10 cellular contexts compared by ENCODE assay signal in the genomic region with DNA sequence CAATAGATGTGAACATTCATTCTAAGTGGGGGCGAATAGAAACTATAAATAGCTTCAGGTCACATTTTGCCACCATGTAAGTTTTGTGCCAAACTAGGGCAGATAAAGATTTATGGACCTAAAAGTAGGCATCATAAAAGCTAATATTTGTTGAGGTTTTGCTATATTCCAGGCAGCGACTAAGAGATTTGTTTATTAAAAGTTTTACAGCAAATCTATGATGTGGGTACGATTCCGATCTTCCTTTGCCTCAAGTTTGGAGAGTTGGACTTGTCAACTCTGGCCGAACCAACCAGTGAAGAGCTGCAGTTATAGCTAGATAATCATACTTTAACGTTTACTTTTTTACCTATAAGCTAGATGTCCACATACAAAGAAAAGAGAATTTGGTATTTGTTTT. TPM values are rescaled to one million over a fixed set of nuclear protein-coding genes. Genes with fewer than 3 reads are reported as not detected.
DNase-seq lines count a peak whose midpoint lies in the region; ATAC-seq, FAIRE-seq and TF ChIP-seq lines count a peak whose summit lies in the region.
"Had no signal": no experiment of that assay in that cellular context is flagged by ENCODE, and none has a peak within 500 bp of the region (broad histone marks: within the 10 kb centered on the region; RNA-seq: fewer than 3 reads in every experiment).

No MANE protein-coding gene starts in this region.

- ATAC-seq in CD4-positive, alpha-beta T cell (ENCODE audit: poor library complexity) = no peak
- ATAC-seq in GM21515 (IDR thresholded peaks at IDR 0.05; ENCODE audit: unreplicated experiment) (no peak), HG03571 (IDR thresholded peaks at IDR 0.05; ENCODE audit: unreplicated experiment) (no peak), HG03135 (IDR thresholded peaks at IDR 0.05; ENCODE audit: unreplicated experiment) (no peak)

- H3K18ac ChIP-seq in H1 (ENCODE audit: extremely low read depth, low read length) = no peak overlapping the region
- no peak overlapping the region for H3K18ac ChIP-seq in neuronal stem cell (ENCODE audit: low read length)

- no peak overlapping the region for H2BK5ac ChIP-seq in H1 (ENCODE audit: low read depth, low read length)
- no peak overlapping the region for H2BK5ac ChIP-seq in neuronal stem cell (ENCODE audit: low read length)

- H3K4me3 Mint-ChIP-seq in CD4-positive, alpha-beta T cell = peak overlapping the region; percentile 95

- no peak for TF ChIP-seq RAD21 in H1 (IDR thresholded peaks at IDR 0.05 in 1 of 2, conservative IDR thresholded peaks at IDR 0.05 in 1 of 2; ENCODE audit: low read depth in 2 of 2, low read length in 2 of 2)

- no peaks in the 10 kb centered on the region for H3K9me3 Mint-ChIP-seq in CD4-positive, alpha-beta T cell

- H3K4me1 Mint-ChIP-seq in CD4-positive, alpha-beta T cell (ENCODE audit: low read depth) = peaks cover 55% of the 10 kb centered on the region

- peaks cover 20 to 59% of the 10 kb centered on the region in 2 experiments for H3K79me2 ChIP-seq in H1 (ENCODE audit: control insufficient read depth in 1 of 2, insufficient read depth in 2 of 2, low read length in 2 of 2)

- no peak overlapping the region for H2BK120ac ChIP-seq in H1 (replicated peaks; ENCODE audit: low read depth, low read length)
- H2BK120ac ChIP-seq in neuronal stem cell (ENCODE audit: low read depth, low read length) = no peak overlapping the region

- DNase-seq in CD4-positive, alpha-beta T cell = no peak
- DNase-seq in NT2/D1 (ENCODE audit: low read depth, low spot score) = no peak
- DNase-seq in H1 (ENCODE audit: low read depth in 1 of 2, low spot score in 2 of 2) = no peak
- no peak for DNase-seq in neuronal stem cell (ENCODE audit: low spot score)
- no peak for DNase-seq in hippocampal formation (lab: John Stamatoyannopoulos, UW)
- DNase-seq: nucleus accumbens had no signal

- H3K9ac ChIP-seq in NT2/D1 (ENCODE audit: insufficient read length, low read depth) (peak overlapping the region; percentile 99), H1 (replicated peaks in 1 of 4; ENCODE audit: extremely low read depth in 1 of 4, low read depth in 3 of 4, low read length in 3 of 4) (peak overlapping the region in 2 of 4 experiments; percentile 99 to 100; a peak in 3 of 7 replicates), neuronal stem cell (ENCODE audit: low read depth, low read length, poor library complexity) (no peak overlapping the region)

- H3K27ac ChIP-seq in CD4-positive, alpha-beta T cell (ENCODE audit: low read depth, low read length) = no peak overlapping the region
- H3K27ac ChIP-seq in H1 (ENCODE audit: low read depth, low read length) (peak overlapping the region; percentile 99), neuronal stem cell (replicated peaks; ENCODE audit: low read length) (no peak overlapping the region)

- no peak overlapping the region for H2BK15ac ChIP-seq in H1 (ENCODE audit: low read length)
- no peak overlapping the region for H2BK15ac ChIP-seq in neuronal stem cell (ENCODE audit: low read length)

- H2AFZ ChIP-seq in H1 (ENCODE audit: low read length) (no peak overlapping the region), neuronal stem cell (ENCODE audit: low read length) (no peak overlapping the region)

- 85% methylated on average over 6 of the region's 6 CpGs; no CpG with 5 or more reads in 1 of the 2 experiments for WGBS in H1 (ENCODE audit: extremely low coverage in 1 of 2, insufficient coverage in 1 of 2, insufficient read length in 1 of 2, insufficient replicate concordance in 2 of 2, low coverage in 1 of 2, low lambda C conversion rate in 2 of 2, missing lambda C conversion rate in 1 of 2), 2 experiments
- WGBS in neuronal stem cell (ENCODE audit: extremely low coverage in 2 of 2, insufficient read length in 2 of 2, insufficient replicate concordance in 1 of 2), 2 donors = no CpG with 5 or more reads among the region's 6 CpGs

- CTCF ChIA-PET in CD4-positive, alpha-beta T cell (lab: Charles Lee) = interaction anchor here (0.7 to 3.3 kb wide), 2 partner anchors 26 to 28 kb away, joined by 3 to 55 read pairs; a partner anchor contains a TSS
- CTCF ChIA-PET in H1 (lab: Charles Lee; ENCODE audit: partially characterized antibody) = interaction anchor here (0.8 to 2.5 kb wide), 3 partner anchors 8 to 15 kb away, joined by 3 to 8 read pairs (median 6); no protein-coding TSS in a partner anchor

- peaks cover 61% of the 10 kb centered on the region for H3K36me3 Mint-ChIP-seq in CD4-positive, alpha-beta T cell (ENCODE audit: low read depth)

- POLR2A ChIA-PET in CD4-positive, alpha-beta T cell (lab: Charles Lee) = interaction anchor here (2.5 to 3.2 kb wide), 3 partner anchors 13 to 26 kb away, joined by 10 to 58 read pairs (median 42); a partner anchor contains a TSS
- POLR2A ChIA-PET in H1 (lab: Charles Lee; ENCODE audit: partially characterized antibody) = interaction anchor here (1.0 to 6.7 kb wide), 11 partner anchors 7 to 565 kb away, joined by 3 to 101 read pairs (median 6); a partner anchor contains a TSS

- peak overlapping the region; percentile 99 for H3K4me3 ChIP-seq in NT2/D1 (ENCODE audit: insufficient read length, low read depth)
- peak overlapping the region; percentile 11 to 97 (median 84); a peak in 7 of 8 replicates for H3K4me3 ChIP-seq in H1 (ENCODE audit: extremely low read depth in 1 of 4, insufficient read depth in 2 of 4, low read depth in 3 of 4, low read length in 4 of 4)
- peak overlapping the region in 1 of 2 donors; percentile 99 for H3K4me3 ChIP-seq in neuronal stem cell (ENCODE audit: low read length in 2 of 2)

- peaks cover 2 to 4% of the 10 kb centered on the region in 2 experiments for H4K20me1 ChIP-seq in H1 (replicated peaks in 1 of 2; ENCODE audit: control insufficient read depth in 1 of 2, insufficient read depth in 2 of 2, low read length in 2 of 2)

- H3K27me3 Mint-ChIP-seq in CD4-positive, alpha-beta T cell = no peaks in the 10 kb centered on the region

- H3K4me2 ChIP-seq in H1 (ENCODE audit: insufficient read depth in 1 of 2, low read depth in 2 of 2, low read length in 2 of 2) (peak overlapping the region; percentile 84 to 91), neuronal stem cell (ENCODE audit: insufficient read depth, low read length, poor library complexity, severe bottlenecking) (peak overlapping the region; percentile 56)

- H3K14ac ChIP-seq in H1 (ENCODE audit: insufficient read length) (no peak overlapping the region), neuronal stem cell (ENCODE audit: low read length) (no peak overlapping the region)

- no peaks in the 10 kb centered on the region for H3K4me1 ChIP-seq in NT2/D1 (ENCODE audit: insufficient read depth, insufficient read length)
- H3K4me1 ChIP-seq in H1 (replicated peaks in 1 of 4; ENCODE audit: control insufficient read depth in 3 of 4, insufficient read depth in 4 of 4, low read length in 3 of 4) = peaks cover 0 to 2% (median 0%) of the 10 kb centered on the region in 4 experiments; a peak in 5 of 7 replicates
- peaks cover 6 to 12% of the 10 kb centered on the region in 2 donors for H3K4me1 ChIP-seq in neuronal stem cell (ENCODE audit: control insufficient read depth in 2 of 2, insufficient read depth in 1 of 2, low read depth in 1 of 2, low read length in 2 of 2)

- no peak for TF ChIP-seq CTCF in CD4-positive, alpha-beta T cell (IDR thresholded peaks at IDR 0.05)
- no peak for TF ChIP-seq CTCF in H1 (IDR thresholded peaks at IDR 0.05; ENCODE audit: control extremely low read depth in 1 of 3, insufficient read depth in 1 of 3, low read depth in 1 of 3, low read length in 3 of 3)

- H2BK20ac ChIP-seq in H1 (ENCODE audit: low read length) = no peak overlapping the region

- H3K23ac ChIP-seq in H1 (ENCODE audit: insufficient read length) = no peak overlapping the region
- H3K23ac ChIP-seq in neuronal stem cell (ENCODE audit: low read depth, low read length, poor library complexity) = no peak overlapping the region

- no peak overlapping the region for H4K91ac ChIP-seq in H1 (replicated peaks; ENCODE audit: insufficient read length, low read length)
- no peak overlapping the region for H4K91ac ChIP-seq in neuronal stem cell (ENCODE audit: low read depth, low read length, poor library complexity)

- peak overlapping the region; percentile 28; the same call in 1 of the 2 replicates for H2AK5ac ChIP-seq in H1 (ENCODE audit: low read depth, low read length)
- no peak overlapping the region for H2AK5ac ChIP-seq in neuronal stem cell (ENCODE audit: low read depth, low read length)

- peak overlapping the region; percentile 33; the same call in 1 of the 2 replicates for H2BK12ac ChIP-seq in H1 (ENCODE audit: low read depth, low read length)
- no peak overlapping the region for H2BK12ac ChIP-seq in neuronal stem cell (ENCODE audit: low read length)

- H3K23me2 ChIP-seq in H1 (ENCODE audit: low read depth, low read length) = peaks cover 4% of the 10 kb centered on the region; the same call in 1 of the 2 replicates

- H3K56ac ChIP-seq in H1 (replicated peaks; ENCODE audit: insufficient read length, low read depth, low read length) = no peak overlapping the region

- H4K8ac ChIP-seq in H1 (ENCODE audit: extremely low read depth, insufficient read depth, low read length) (no peak overlapping the region), neuronal stem cell (ENCODE audit: low read depth, low read length) (no peak overlapping the region)

- peak overlapping the region; percentile 96 for H3K27ac Mint-ChIP-seq in CD4-positive, alpha-beta T cell

- H3K9me3 ChIP-seq in CD4-positive, alpha-beta T cell (ENCODE audit: control insufficient read depth, low read length) = no peaks in the 10 kb centered on the region
- H3K9me3 ChIP-seq in NT2/D1 (ENCODE audit: insufficient read depth, low read length) (no peaks in the 10 kb centered on the region), H1 (ENCODE audit: insufficient read depth in 2 of 2, low read depth in 1 of 2, low read length in 1 of 2) (no peaks in the 10 kb centered on the region), neuronal stem cell (replicated peaks in 1 of 2; ENCODE audit: control insufficient read depth in 2 of 2, insufficient read depth in 1 of 2, low read depth in 1 of 2, low read length in 2 of 2) (peaks cover 2 to 35% of the 10 kb centered on the region in 2 donors)

- H3K27me3 ChIP-seq in CD4-positive, alpha-beta T cell (ENCODE audit: control insufficient read depth, insufficient read depth, low read length) = no peaks in the 10 kb centered on the region
- H3K27me3 ChIP-seq in NT2/D1 (ENCODE audit: insufficient read depth, insufficient read length) (no peaks in the 10 kb centered on the region), H1 (replicated peaks in 1 of 4; ENCODE audit: control insufficient read depth in 3 of 4, extremely low read depth in 1 of 4, insufficient read depth in 3 of 4, low read length in 3 of 4) (no peaks in the 10 kb centered on the region), neuronal stem cell (ENCODE audit: control insufficient read depth in 3 of 3, insufficient read depth in 3 of 3, low read depth in 1 of 3, low read length in 3 of 3) (no peaks in the 10 kb centered on the region)

- H3K79me1 ChIP-seq in H1 (ENCODE audit: low read depth, low read length) (peaks cover 2% of the 10 kb centered on the region; the same call in 1 of the 2 replicates), neuronal stem cell (ENCODE audit: low read depth, low read length) (peaks cover 6% of the 10 kb centered on the region)

- H3K4ac ChIP-seq in H1 (replicated peaks; ENCODE audit: insufficient read length, low read depth, low read length) = no peak overlapping the region
- no peak overlapping the region for H3K4ac ChIP-seq in neuronal stem cell (ENCODE audit: low read length)

- no peak overlapping the region for H4K5ac ChIP-seq in H1 (ENCODE audit: insufficient read length, low read depth, low read length)

- no peak for TF ChIP-seq EP300 in H1 (IDR thresholded peaks at IDR 0.05; ENCODE audit: borderline replicate concordance in 1 of 2, low read depth in 2 of 2, low read length in 2 of 2)

- H3K36me3 ChIP-seq in NT2/D1 (ENCODE audit: insufficient read depth, insufficient read length, low read length) (peaks cover 40% of the 10 kb centered on the region), H1 (ENCODE audit: control insufficient read depth in 2 of 4, insufficient read depth in 4 of 4, low read length in 3 of 4) (peaks cover 0 to 18% (median 0%) of the 10 kb centered on the region in 4 experiments; a peak in 1 of 8 replicates), neuronal stem cell (replicated peaks in 1 of 2; ENCODE audit: control insufficient read depth in 2 of 2, insufficient read depth in 2 of 2, low read length in 2 of 2) (peaks cover 5 to 54% of the 10 kb centered on the region in 2 donors)

- FAIRE-seq in H1 (lab: Jason Lieb, UNC) = no peak
- FAIRE-seq: HTR-8/SVneo had no signal

- intact Hi-C loops in CD4-positive, alpha-beta T cell (cut with DNase I, micrococcal nuclease) = loop anchor here in 1 of 2 experiments (2.0 to 10.0 kb wide), 6 partner anchors 148 to 656 kb away; a partner anchor contains a TSS

- TF ChIP-seq POLR2A in H1 (IDR thresholded peaks at IDR 0.05; ENCODE audit: control extremely low read depth in 1 of 2, low read depth in 2 of 2, low read length in 2 of 2) = no peak; a peak in 1 of 3 replicates

RNA-seq across cellular contexts. Expression of a gene that starts 1.6 kb away (rescaled TPM):
- 100 to 1,000 TPM; 198 to 207 TPM for total RNA-seq in CD4-positive, alpha-beta T cell
- 111 and 113 TPM in 2 replicates for total RNA-seq in H1 (2021; fragmentation: NEBNext Ultra II Directional; extraction: Animal tissue kit (Norgen Biotek cat#: 25700))
- 228 and 309 TPM in 2 replicates for polyA plus RNA-seq in H1 (2011; rRNA removed)
- 95.1 TPM for polyA plus RNA-seq in H1 (2011; cell fraction: cytosol; rRNA removed)
- 151 TPM for polyA plus RNA-seq in H1 (2011; cell fraction: nucleus; rRNA removed)
- polyA plus RNA-seq in H1 (2012, experiment 1 of 2) = 66.1 to 116 TPM (median 90.5 TPM) in 4 replicates
- polyA plus RNA-seq in H1 (2012, experiment 2 of 2) = 51.3 TPM
- 92.2 TPM for polyA plus RNA-seq in H1 (2013, experiment 1 of 2)
- polyA plus RNA-seq in H1 (2013, experiment 2 of 2) = 91.9 TPM
- 222 and 325 TPM in 2 replicates for polyA minus RNA-seq in H1 (2011; rRNA and poly(A)+ RNA removed)
- polyA minus RNA-seq in H1 (2011; cell fraction: cytosol; rRNA and poly(A)+ RNA removed) = 217 TPM
- polyA minus RNA-seq in H1 (2011; cell fraction: nucleus; rRNA and poly(A)+ RNA removed) = 69.1 TPM
- polyA plus RNA-seq in neuronal stem cell (2013, experiment 1 of 2) = 103 TPM
- 108 TPM for polyA plus RNA-seq in neuronal stem cell (2013, experiment 2 of 2)

RNA-seq across cellular contexts. Expression of a gene that starts 26.0 kb away (rescaled TPM):
- 10 to 100 TPM; 19.5 to 20.7 TPM for total RNA-seq in CD4-positive, alpha-beta T cell
- 24.8 and 31.5 TPM in 2 replicates for total RNA-seq in H1 (2021; fragmentation: NEBNext Ultra II Directional; extraction: Animal tissue kit (Norgen Biotek cat#: 25700))
- 4.2 and 5.5 TPM in 2 replicates for polyA plus RNA-seq in H1 (2011; rRNA removed)
- 7.8 TPM for polyA plus RNA-seq in H1 (2011; cell fraction: cytosol; rRNA removed)
- 4.5 TPM for polyA plus RNA-seq in H1 (2011; cell fraction: nucleus; rRNA removed)
- polyA plus RNA-seq in H1 (2012, experiment 1 of 2) = 10.7 to 21.8 TPM (median 15.0 TPM) in 4 replicates
- 0.67 TPM for polyA plus RNA-seq in H1 (2012, experiment 2 of 2)
- polyA plus RNA-seq in H1 (2013, experiment 1 of 2) = 13.0 TPM
- polyA plus RNA-seq in H1 (2013, experiment 2 of 2) = 11.7 TPM
- 12.4 and 17.7 TPM in 2 replicates for polyA minus RNA-seq in H1 (2011; rRNA and poly(A)+ RNA removed)
- polyA minus RNA-seq in H1 (2011; cell fraction: cytosol; rRNA and poly(A)+ RNA removed) = 18.7 TPM
- polyA minus RNA-seq in H1 (2011; cell fraction: nucleus; rRNA and poly(A)+ RNA removed) = 15.8 TPM
- polyA plus RNA-seq in neuronal stem cell (2013, experiment 1 of 2) = 11.3 TPM
- polyA plus RNA-seq in neuronal stem cell (2013, experiment 2 of 2) = 12.4 TPM

RNA-seq across cellular contexts. Expression of a gene that starts 26.1 kb away (rescaled TPM):
- total RNA-seq in CD4-positive, alpha-beta T cell = 1 to 10 TPM; 1.8 to 2.2 TPM
- 79.9 and 87.9 TPM in 2 replicates for total RNA-seq in H1 (2021; fragmentation: NEBNext Ultra II Directional; extraction: Animal tissue kit (Norgen Biotek cat#: 25700))
- 10.5 and 17.8 TPM in 2 replicates for polyA plus RNA-seq in H1 (2011; rRNA removed)
- polyA plus RNA-seq in H1 (2011; cell fraction: cytosol; rRNA removed) = 29.3 TPM
- 14.2 TPM for polyA plus RNA-seq in H1 (2011; cell fraction: nucleus; rRNA removed)
- 35.0 to 68.1 TPM (median 43.0 TPM) in 4 replicates for polyA plus RNA-seq in H1 (2012, experiment 1 of 2)
- 2.6 TPM for polyA plus RNA-seq in H1 (2012, experiment 2 of 2)
- 28.2 TPM for polyA plus RNA-seq in H1 (2013, experiment 1 of 2)
- polyA plus RNA-seq in H1 (2013, experiment 2 of 2) = 28.7 TPM
- 83.4 and 119 TPM in 2 replicates for polyA minus RNA-seq in H1 (2011; rRNA and poly(A)+ RNA removed)
- polyA minus RNA-seq in H1 (2011; cell fraction: cytosol; rRNA and poly(A)+ RNA removed) = 40.5 TPM
- 80.2 TPM for polyA minus RNA-seq in H1 (2011; cell fraction: nucleus; rRNA and poly(A)+ RNA removed)
- 30.3 TPM for polyA plus RNA-seq in neuronal stem cell (2013, experiment 1 of 2)
- polyA plus RNA-seq in neuronal stem cell (2013, experiment 2 of 2) = 31.4 TPM

Comparison
In these comparisons a context has a peak if more than half of its experiments do, and no peak if none do; other contexts are left out.
1. RNA of a gene that starts 26.1 kb away (total RNA-seq): 79.9 to 87.9 TPM in H1; 1.8 to 2.2 TPM in CD4-positive, alpha-beta T cell; every median in the first group is over 10 times any median in the second.